Comparison of ENCODE assay signal across 15 cellular contexts in genomic region chr1:7469255-7469938, GRCh38.
DNase-seq lines count a peak whose midpoint lies in the region; ATAC-seq lines count a peak whose summit lies in the region.
"Had no signal": no experiment of that assay in that cellular context is flagged by ENCODE, and none has a peak within 500 bp of the region (broad histone marks: within the 10 kb centered on the region; RNA-seq: fewer than 3 reads in every experiment).

No MANE protein-coding gene starts in this region.

- H3K27me3 ChIP-seq in GM23248 (replicated peaks; ENCODE audit: insufficient read depth): no peaks in the 10 kb centered on the region
- H3K27me3 ChIP-seq in CD4-positive, alpha-beta memory T cell (ENCODE audit: insufficient read depth, low read length): no peaks in the 10 kb centered on the region
- H3K27me3 ChIP-seq: BLaER1 treated with 17β-estradiol and CSF1 and Interleukin-3, amounts not matched to agents 10 nM and 100 nM had no signal

- H3K9ac ChIP-seq in GM23248: peak overlapping the region; percentile 80
- H3K9ac ChIP-seq: BLaER1 treated with 17β-estradiol and CSF1 and Interleukin-3, amounts not matched to agents 10 nM and 100 nM had no signal

- H3K4me3 ChIP-seq in GM23248: no peak overlapping the region
- no peak overlapping the region for H3K4me3 ChIP-seq in CD4-positive, alpha-beta memory T cell (ENCODE audit: low read length in 2 of 2)
- H3K4me3 ChIP-seq: BLaER1 treated with 17β-estradiol and CSF1 and Interleukin-3, amounts not matched to agents 10 nM and 100 nM had no signal

- H3K79me2 ChIP-seq in GM23248 (ENCODE audit: insufficient read depth): no peaks in the 10 kb centered on the region

- DNase-seq in A172 (ENCODE audit: low spot score) (peak; percentile 47), GM23248 (peak; percentile 95), astrocyte of the hippocampus (ENCODE audit: low read depth, low spot score) (peak; percentile 73), left kidney (ENCODE audit: low read depth, low spot score) (peak; percentile 78), NCI-H2107 (lab: John Stamatoyannopoulos, UW) (no peak), NCI-H1930 (lab: John Stamatoyannopoulos, UW) (no peak)
- DNase-seq in CD4-positive, alpha-beta memory T cell: no peak
- DNase-seq: activated CD4-positive, alpha-beta T cell treated with anti-CD3 and anti-CD28 coated beads for 36 hours; activated gamma-delta T cell; H7; KBM-7; NCI-H524 treated with DMSO at 0.1 percent for 48 hours; stimulated activated naive B cell treated with anti-CD40 and anti-IgM and Interleukin-4, amounts not matched to agents 10 μg/mL and 1 μg/mL and 100 μg/mL, for 72 hours had no signal

- H3F3A ChIP-seq in GM23248 (ENCODE audit: insufficient read depth): peaks cover 14% of the 10 kb centered on the region

- no peaks in the 10 kb centered on the region for H3K9me3 ChIP-seq in GM23248 (ENCODE audit: low read depth)
- H3K9me3 ChIP-seq in CD4-positive, alpha-beta memory T cell (ENCODE audit: control insufficient read depth in 1 of 2, low read length in 2 of 2): no peaks in the 10 kb centered on the region
- H3K9me3 ChIP-seq: BLaER1 treated with 17β-estradiol and CSF1 and Interleukin-3, amounts not matched to agents 10 nM and 100 nM had no signal

- H3K36me3 Mint-ChIP-seq in CD4-positive, alpha-beta memory T cell: no peaks in the 10 kb centered on the region
- H3K36me3 Mint-ChIP-seq: stimulated activated naive B cell treated with anti-CD40 and anti-IgM and Interleukin-4, amounts not matched to agents 10 μg/mL and 1 μg/mL and 100 μg/mL, for 72 hours had no signal

- peaks cover 0 to 1% of the 10 kb centered on the region in 2 donors for H3K27me3 Mint-ChIP-seq in CD4-positive, alpha-beta memory T cell
- H3K27me3 Mint-ChIP-seq: activated CD4-positive, alpha-beta T cell treated with anti-CD3 and anti-CD28 coated beads for 36 hours had no signal

- H2AFZ ChIP-seq in GM23248: no peak overlapping the region; the same call in 1 of the 2 replicates

- CTCF ChIA-PET in CD4-positive, alpha-beta memory T cell (lab: Charles Lee; ENCODE audit: partially characterized antibody): no interaction called here

- POLR2A ChIA-PET in CD4-positive, alpha-beta memory T cell (lab: Charles Lee; ENCODE audit: partially characterized antibody): no interaction called here

- H3K9me2 ChIP-seq in GM23248 (ENCODE audit: insufficient read depth): no peaks in the 10 kb centered on the region

- H3K4me3 Mint-ChIP-seq in CD4-positive, alpha-beta memory T cell: no peak overlapping the region
- H3K4me3 Mint-ChIP-seq: activated CD4-positive, alpha-beta T cell treated with anti-CD3 and anti-CD28 coated beads for 36 hours; stimulated activated naive B cell treated with anti-CD40 and anti-IgM and Interleukin-4, amounts not matched to agents 10 μg/mL and 1 μg/mL and 100 μg/mL, for 72 hours had no signal

- ATAC-seq in GM19351 (IDR thresholded peaks at IDR 0.05; ENCODE audit: unreplicated experiment): no peak
- ATAC-seq: activated CD4-positive, alpha-beta T cell treated with anti-CD3 and anti-CD28 coated beads for 36 hours; stimulated activated naive B cell treated with anti-CD40 and anti-IgM and Interleukin-4, amounts not matched to agents 10 μg/mL and 1 μg/mL and 100 μg/mL, for 72 hours had no signal

- peaks cover 0 to 4% (median 0%) of the 10 kb centered on the region in 8 donors for H3K9me3 Mint-ChIP-seq in CD4-positive, alpha-beta memory T cell
- H3K9me3 Mint-ChIP-seq: stimulated activated naive B cell treated with anti-CD40 and anti-IgM and Interleukin-4, amounts not matched to agents 10 μg/mL and 1 μg/mL and 100 μg/mL, for 72 hours had no signal

- no peaks in the 10 kb centered on the region for H4K20me1 ChIP-seq in GM23248 (ENCODE audit: insufficient read depth)

- H3K4me2 ChIP-seq in GM23248 (ENCODE audit: unreplicated experiment): peak overlapping the region; percentile 60
- H3K4me2 ChIP-seq: BLaER1 treated with 17β-estradiol and CSF1 and Interleukin-3, amounts not matched to agents 10 nM and 100 nM had no signal

- WGBS in GM23248 (ENCODE audit: low coverage in 1 of 2, low lambda C conversion rate in 2 of 2, missing lambda C conversion rate in 2 of 2), 2 experiments: 35 to 38% methylated on average over 13 of the region's 13 CpGs

- no peak overlapping the region for H3K27ac Mint-ChIP-seq in CD4-positive, alpha-beta memory T cell
- H3K27ac Mint-ChIP-seq: activated CD4-positive, alpha-beta T cell treated with anti-CD3 and anti-CD28 coated beads for 36 hours had no signal

- no peaks in the 10 kb centered on the region for H3K36me3 ChIP-seq in GM23248 (ENCODE audit: low read depth)
- H3K36me3 ChIP-seq in CD4-positive, alpha-beta memory T cell (ENCODE audit: insufficient read depth, low read length): no peaks in the 10 kb centered on the region
- H3K36me3 ChIP-seq: BLaER1 treated with 17β-estradiol and CSF1 and Interleukin-3, amounts not matched to agents 10 nM and 100 nM had no signal

- in situ Hi-C loops in GM23248 (cut with MboI): no loop called here

- no peaks in the 10 kb centered on the region for H3K4me1 Mint-ChIP-seq in CD4-positive, alpha-beta memory T cell
- H3K4me1 Mint-ChIP-seq: activated CD4-positive, alpha-beta T cell treated with anti-CD3 and anti-CD28 coated beads for 36 hours; stimulated activated naive B cell treated with anti-CD40 and anti-IgM and Interleukin-4, amounts not matched to agents 10 μg/mL and 1 μg/mL and 100 μg/mL, for 72 hours had no signal

- peak overlapping the region; percentile 98 for H3K27ac ChIP-seq in GM23248
- H3K27ac ChIP-seq in CD4-positive, alpha-beta memory T cell (ENCODE audit: low read depth, low read length): no peak overlapping the region
- H3K27ac ChIP-seq: BLaER1 treated with 17β-estradiol and CSF1 and Interleukin-3, amounts not matched to agents 10 nM and 100 nM had no signal

- H3K4me1 ChIP-seq in GM23248 (ENCODE audit: insufficient read depth): peaks cover 36% of the 10 kb centered on the region
- H3K4me1 ChIP-seq in CD4-positive, alpha-beta memory T cell (ENCODE audit: insufficient read depth, low read length): no peaks in the 10 kb centered on the region

- intact Hi-C loops in CD4-positive, alpha-beta memory T cell (cut with micrococcal nuclease): no loop called here

Comparison
In these comparisons a context has a peak if more than half of its experiments do, and no peak if none do; other contexts are left out.
1. DNase-seq: peak in A172 (single experiment), GM23248 (single experiment), astrocyte of the hippocampus (single experiment) and left kidney (single experiment); none in NCI-H2107 (single experiment), CD4-positive, alpha-beta memory T cell (0 of 5) and NCI-H1930 (0 of 2).